Comparison of ENCODE assay signal across 1 cellular context in the genomic region with DNA sequence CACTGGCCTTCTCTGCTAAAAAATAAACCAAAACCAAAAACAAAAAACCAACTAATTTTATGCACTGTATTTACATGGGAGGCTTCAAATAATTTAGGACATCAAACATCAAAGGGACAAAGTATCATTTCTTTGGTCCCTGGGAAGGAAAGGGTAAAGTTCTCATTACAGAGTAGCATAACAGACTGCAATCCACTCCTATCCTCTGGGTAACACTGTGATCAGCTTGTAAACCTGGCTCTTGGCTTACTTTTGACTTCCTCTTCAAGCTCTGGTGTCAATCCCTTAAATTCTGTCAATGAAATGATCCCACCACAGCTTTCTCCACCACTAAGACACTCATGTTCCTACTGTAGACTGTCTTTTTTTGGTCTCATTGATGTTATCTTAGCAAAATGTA.
TF ChIP-seq lines count a peak whose summit lies in the region.

No MANE protein-coding gene starts in this region.

TF ChIP-seq in endothelial cell of umbilical vein, 7 proteins besides CTCF, POLR2A, EP300 and RAD21:
- TF ChIP-seq JUN (IDR thresholded peaks at IDR 0.05; ENCODE audit: borderline replicate concordance, insufficient read depth, insufficient read length, low read depth) = no peak
- no peak for TF ChIP-seq FOS (IDR thresholded peaks at IDR 0.05; ENCODE audit: borderline replicate concordance, insufficient read depth, low read length)
- TF ChIP-seq, protein P1, sequence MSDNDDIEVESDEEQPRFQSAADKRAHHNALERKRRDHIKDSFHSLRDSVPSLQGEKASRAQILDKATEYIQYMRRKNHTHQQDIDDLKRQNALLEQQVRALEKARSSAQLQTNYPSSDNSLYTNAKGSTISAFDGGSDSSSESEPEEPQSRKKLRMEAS (IDR thresholded peaks at IDR 0.05; ENCODE audit: insufficient read depth, insufficient read length) = no peak
- TF ChIP-seq POLR2AphosphoS5 (IDR thresholded peaks at IDR 0.05; ENCODE audit: insufficient read depth, low read depth, low read length) = no peak
- TF ChIP-seq EZH2 (IDR thresholded peaks at IDR 0.05; ENCODE audit: borderline replicate concordance, low read depth, low read length, severe bottlenecking) = no peak
- TF ChIP-seq GATA2 (IDR thresholded peaks at IDR 0.05; ENCODE audit: insufficient read depth, insufficient read length, low read depth, low read length) = no peak
- no peak for TF ChIP-seq MYC (IDR thresholded peaks at IDR 0.05; ENCODE audit: low read depth, low read length)
